Comparison of ENCODE assay signal across 1 cellular context in the genomic region with DNA sequence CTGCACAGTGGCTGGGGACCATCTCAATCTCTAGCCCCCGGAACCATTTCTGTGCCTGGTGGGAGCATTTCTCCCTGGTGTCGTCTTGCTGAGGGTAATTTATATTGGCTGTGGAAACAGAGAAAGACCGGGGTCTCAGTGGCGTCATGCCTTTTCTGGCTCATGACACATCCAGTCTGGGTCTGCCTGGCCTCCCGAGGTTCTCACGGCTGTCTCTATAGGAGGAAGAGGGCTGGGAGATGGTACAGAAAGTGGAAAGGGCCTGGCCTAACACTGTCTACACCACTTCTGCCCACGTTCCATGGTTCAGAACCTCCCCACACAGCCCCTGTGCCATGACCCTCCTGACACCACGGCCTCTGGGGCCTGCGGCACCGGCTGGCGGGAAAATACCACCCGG.
TF ChIP-seq lines count a peak whose summit lies in the region.

No MANE protein-coding gene starts in this region.

TF ChIP-seq in K562, 482 proteins besides CTCF, POLR2A, EP300 and RAD21 (continued from another document):
- TF ChIP-seq, protein P1, sequence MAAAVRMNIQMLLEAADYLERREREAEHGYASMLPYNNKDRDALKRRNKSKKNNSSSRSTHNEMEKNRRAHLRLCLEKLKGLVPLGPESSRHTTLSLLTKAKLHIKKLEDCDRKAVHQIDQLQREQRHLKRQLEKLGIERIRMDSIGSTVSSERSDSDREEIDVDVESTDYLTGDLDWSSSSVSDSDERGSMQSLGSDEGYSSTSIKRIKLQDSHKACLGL (CRISPR knock-in tag; IDR thresholded peaks at IDR 0.05; ENCODE audit: borderline replicate concordance, poor library complexity, severe bottlenecking): no peak
- TF ChIP-seq TOE1 (IDR thresholded peaks at IDR 0.05; ENCODE audit: borderline replicate concordance) (no peak), TOE1 (CRISPR knock-in tag; IDR thresholded peaks at IDR 0.05; ENCODE audit: borderline replicate concordance, low read depth) (no peak), ZNF76 (CRISPR knock-in tag; IDR thresholded peaks at IDR 0.05; ENCODE audit: borderline replicate concordance) (no peak), ETV6 (IDR thresholded peaks at IDR 0.05; ENCODE audit: borderline replicate concordance in 1 of 2, low read depth in 2 of 2, low read length in 1 of 2) (no peak), ETV6 (CRISPR knock-in tag; IDR thresholded peaks at IDR 0.05; ENCODE audit: borderline replicate concordance) (no peak), SMAD3 (CRISPR knock-in tag; conservative IDR thresholded peaks at IDR 0.05) (no peak), ZNF436 (CRISPR knock-in tag; IDR thresholded peaks at IDR 0.05) (no peak), ESRRA (IDR thresholded peaks at IDR 0.05; ENCODE audit: borderline replicate concordance, low read depth) (no peak), SMARCA5 (IDR thresholded peaks at IDR 0.05) (no peak), SMARCC2 (IDR thresholded peaks at IDR 0.05; ENCODE audit: low read depth) (no peak), ZNF717 (CRISPR knock-in tag; IDR thresholded peaks at IDR 0.05) (no peak)
- TF ChIP-seq, protein P2, sequence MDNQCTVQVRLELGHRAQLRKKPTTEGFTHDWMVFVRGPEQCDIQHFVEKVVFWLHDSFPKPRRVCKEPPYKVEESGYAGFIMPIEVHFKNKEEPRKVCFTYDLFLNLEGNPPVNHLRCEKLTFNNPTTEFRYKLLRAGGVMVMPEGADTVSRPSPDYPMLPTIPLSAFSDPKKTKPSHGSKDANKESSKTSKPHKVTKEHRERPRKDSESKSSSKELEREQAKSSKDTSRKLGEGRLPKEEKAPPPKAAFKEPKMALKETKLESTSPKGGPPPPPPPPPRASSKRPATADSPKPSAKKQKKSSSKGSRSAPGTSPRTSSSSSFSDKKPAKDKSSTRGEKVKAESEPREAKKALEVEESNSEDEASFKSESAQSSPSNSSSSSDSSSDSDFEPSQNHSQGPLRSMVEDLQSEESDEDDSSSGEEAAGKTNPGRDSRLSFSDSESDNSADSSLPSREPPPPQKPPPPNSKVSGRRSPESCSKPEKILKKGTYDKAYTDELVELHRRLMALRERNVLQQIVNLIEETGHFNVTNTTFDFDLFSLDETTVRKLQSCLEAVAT (IDR thresholded peaks at IDR 0.05): no peak
- TF ChIP-seq, protein P3, sequence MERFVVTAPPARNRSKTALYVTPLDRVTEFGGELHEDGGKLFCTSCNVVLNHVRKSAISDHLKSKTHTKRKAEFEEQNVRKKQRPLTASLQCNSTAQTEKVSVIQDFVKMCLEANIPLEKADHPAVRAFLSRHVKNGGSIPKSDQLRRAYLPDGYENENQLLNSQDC (CRISPR knock-in tag; IDR thresholded peaks at IDR 0.05): no peak
- TF ChIP-seq, protein P4, sequence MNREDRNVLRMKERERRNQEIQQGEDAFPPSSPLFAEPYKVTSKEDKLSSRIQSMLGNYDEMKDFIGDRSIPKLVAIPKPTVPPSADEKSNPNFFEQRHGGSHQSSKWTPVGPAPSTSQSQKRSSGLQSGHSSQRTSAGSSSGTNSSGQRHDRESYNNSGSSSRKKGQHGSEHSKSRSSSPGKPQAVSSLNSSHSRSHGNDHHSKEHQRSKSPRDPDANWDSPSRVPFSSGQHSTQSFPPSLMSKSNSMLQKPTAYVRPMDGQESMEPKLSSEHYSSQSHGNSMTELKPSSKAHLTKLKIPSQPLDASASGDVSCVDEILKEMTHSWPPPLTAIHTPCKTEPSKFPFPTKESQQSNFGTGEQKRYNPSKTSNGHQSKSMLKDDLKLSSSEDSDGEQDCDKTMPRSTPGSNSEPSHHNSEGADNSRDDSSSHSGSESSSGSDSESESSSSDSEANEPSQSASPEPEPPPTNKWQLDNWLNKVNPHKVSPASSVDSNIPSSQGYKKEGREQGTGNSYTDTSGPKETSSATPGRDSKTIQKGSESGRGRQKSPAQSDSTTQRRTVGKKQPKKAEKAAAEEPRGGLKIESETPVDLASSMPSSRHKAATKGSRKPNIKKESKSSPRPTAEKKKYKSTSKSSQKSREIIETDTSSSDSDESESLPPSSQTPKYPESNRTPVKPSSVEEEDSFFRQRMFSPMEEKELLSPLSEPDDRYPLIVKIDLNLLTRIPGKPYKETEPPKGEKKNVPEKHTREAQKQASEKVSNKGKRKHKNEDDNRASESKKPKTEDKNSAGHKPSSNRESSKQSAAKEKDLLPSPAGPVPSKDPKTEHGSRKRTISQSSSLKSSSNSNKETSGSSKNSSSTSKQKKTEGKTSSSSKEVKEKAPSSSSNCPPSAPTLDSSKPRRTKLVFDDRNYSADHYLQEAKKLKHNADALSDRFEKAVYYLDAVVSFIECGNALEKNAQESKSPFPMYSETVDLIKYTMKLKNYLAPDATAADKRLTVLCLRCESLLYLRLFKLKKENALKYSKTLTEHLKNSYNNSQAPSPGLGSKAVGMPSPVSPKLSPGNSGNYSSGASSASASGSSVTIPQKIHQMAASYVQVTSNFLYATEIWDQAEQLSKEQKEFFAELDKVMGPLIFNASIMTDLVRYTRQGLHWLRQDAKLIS (CRISPR knock-in tag; IDR thresholded peaks at IDR 0.05): no peak
- TF ChIP-seq, protein P5, sequence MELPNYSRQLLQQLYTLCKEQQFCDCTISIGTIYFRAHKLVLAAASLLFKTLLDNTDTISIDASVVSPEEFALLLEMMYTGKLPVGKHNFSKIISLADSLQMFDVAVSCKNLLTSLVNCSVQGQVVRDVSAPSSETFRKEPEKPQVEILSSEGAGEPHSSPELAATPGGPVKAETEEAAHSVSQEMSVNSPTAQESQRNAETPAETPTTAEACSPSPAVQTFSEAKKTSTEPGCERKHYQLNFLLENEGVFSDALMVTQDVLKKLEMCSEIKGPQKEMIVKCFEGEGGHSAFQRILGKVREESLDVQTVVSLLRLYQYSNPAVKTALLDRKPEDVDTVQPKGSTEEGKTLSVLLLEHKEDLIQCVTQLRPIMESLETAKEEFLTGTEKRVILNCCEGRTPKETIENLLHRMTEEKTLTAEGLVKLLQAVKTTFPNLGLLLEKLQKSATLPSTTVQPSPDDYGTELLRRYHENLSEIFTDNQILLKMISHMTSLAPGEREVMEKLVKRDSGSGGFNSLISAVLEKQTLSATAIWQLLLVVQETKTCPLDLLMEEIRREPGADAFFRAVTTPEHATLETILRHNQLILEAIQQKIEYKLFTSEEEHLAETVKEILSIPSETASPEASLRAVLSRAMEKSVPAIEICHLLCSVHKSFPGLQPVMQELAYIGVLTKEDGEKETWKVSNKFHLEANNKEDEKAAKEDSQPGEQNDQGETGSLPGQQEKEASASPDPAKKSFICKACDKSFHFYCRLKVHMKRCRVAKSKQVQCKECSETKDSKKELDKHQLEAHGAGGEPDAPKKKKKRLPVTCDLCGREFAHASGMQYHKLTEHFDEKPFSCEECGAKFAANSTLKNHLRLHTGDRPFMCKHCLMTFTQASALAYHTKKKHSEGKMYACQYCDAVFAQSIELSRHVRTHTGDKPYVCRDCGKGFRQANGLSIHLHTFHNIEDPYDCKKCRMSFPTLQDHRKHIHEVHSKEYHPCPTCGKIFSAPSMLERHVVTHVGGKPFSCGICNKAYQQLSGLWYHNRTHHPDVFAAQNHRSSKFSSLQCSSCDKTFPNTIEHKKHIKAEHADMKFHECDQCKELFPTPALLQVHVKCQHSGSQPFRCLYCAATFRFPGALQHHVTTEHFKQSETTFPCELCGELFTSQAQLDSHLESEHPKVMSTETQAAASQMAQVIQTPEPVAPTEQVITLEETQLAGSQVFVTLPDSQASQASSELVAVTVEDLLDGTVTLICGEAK (IDR thresholded peaks at IDR 0.05): no peak
- TF ChIP-seq, protein P5 (CRISPR knock-in tag; IDR thresholded peaks at IDR 0.05): no peak
TF ChIP-seq in K562: peak in this region for 0.
